Comparison of ENCODE assay signal across 8 cellular contexts in genomic region chr17:39622380-39623006, GRCh38.
DNase-seq lines count a peak whose midpoint lies in the region; ATAC-seq and TF ChIP-seq lines count a peak whose summit lies in the region.

No MANE protein-coding gene starts in this region.

- ATAC-seq in GM18520 (IDR thresholded peaks at IDR 0.05; ENCODE audit: unreplicated experiment) (peak; percentile 39), HG03108 (IDR thresholded peaks at IDR 0.05; ENCODE audit: unreplicated experiment) (peak; percentile 21), HG02678 (IDR thresholded peaks at IDR 0.05; ENCODE audit: unreplicated experiment) (no peak), GM21423 (IDR thresholded peaks at IDR 0.05; ENCODE audit: unreplicated experiment) (no peak), GM21526 (IDR thresholded peaks at IDR 0.05; ENCODE audit: low FRiP score, unreplicated experiment) (no peak)

- H3K27me3 Mint-ChIP-seq in nephron (ENCODE audit: low read depth), result peaks cover 74% of the 10 kb centered on the region

- peaks cover 25% of the 10 kb centered on the region for H3K4me1 Mint-ChIP-seq in nephron

- DNase-seq in activated CD4-positive, CD25-positive, alpha-beta regulatory T cell treated with anti-CD3 and anti-CD28 coated beads, Interleukin-2, amount 50 U/mL, for 72 hours, result peak; percentile 51
- DNase-seq in EL, result no peak

- H3K36me3 Mint-ChIP-seq in nephron (ENCODE audit: low read depth), result no peaks in the 10 kb centered on the region

- no peaks in the 10 kb centered on the region for H3K9me3 Mint-ChIP-seq in nephron

- no peak for TF ChIP-seq CTCF in nephron (IDR thresholded peaks at IDR 0.05; ENCODE audit: unreplicated experiment in 3 of 3)

- H3K27ac Mint-ChIP-seq in nephron, result no peak overlapping the region

- H3K4me3 Mint-ChIP-seq in nephron, result peak overlapping the region in 2 of 3 experiments; percentile 17 to 52

Comparison
In these comparisons a context has a peak if more than half of its experiments do, and no peak if none do; other contexts are left out.
1. ATAC-seq: peak in GM18520 (single experiment) and HG03108 (single experiment); none in HG02678 (single experiment), GM21423 (single experiment) and GM21526 (single experiment).